12 cellular contexts compared by ENCODE assay signal in genomic region chr1:209884249-209884648, GRCh38. TPM values are rescaled to one million over a fixed set of nuclear protein-coding genes. Genes with fewer than 3 reads are reported as not detected.
DNase-seq lines count a peak whose midpoint lies in the region; ATAC-seq and TF ChIP-seq lines count a peak whose summit lies in the region.
"Had no signal": no experiment of that assay in that cellular context is flagged by ENCODE, and none has a peak within 500 bp of the region (broad histone marks: within the 10 kb centered on the region; RNA-seq: fewer than 3 reads in every experiment).

No MANE protein-coding gene starts in this region.

- H2AFZ ChIP-seq in neural progenitor cell (replicated peaks) = no peak overlapping the region

- no peak overlapping the region for H3K4me3 ChIP-seq in neural progenitor cell
- no peak overlapping the region for H3K4me3 ChIP-seq in H7 (ENCODE audit: insufficient read depth, low read depth, low read length)
- H3K4me3 ChIP-seq: SK-N-MC had no signal

- peaks cover 21% of the 10 kb centered on the region for H3K4me1 Mint-ChIP-seq in neural progenitor cell
- H3K4me1 Mint-ChIP-seq: naive thymus-derived CD8-positive, alpha-beta T cell had no signal

- H3K79me2 ChIP-seq in neural progenitor cell (ENCODE audit: low read depth) = no peaks in the 10 kb centered on the region

- no peaks in the 10 kb centered on the region for H3K27me3 ChIP-seq in neural progenitor cell
- no peaks in the 10 kb centered on the region; the same call in none of the 2 replicates for H3K27me3 ChIP-seq in H7 (ENCODE audit: control insufficient read depth, insufficient read depth, low read length)

- no peak overlapping the region for H3K9ac ChIP-seq in neural progenitor cell

- H3K36me3 ChIP-seq in neural progenitor cell (no peaks in the 10 kb centered on the region), H7 (replicated peaks; ENCODE audit: control insufficient read depth, insufficient read depth, low read length) (no peaks in the 10 kb centered on the region)

- H3K36me3 Mint-ChIP-seq in neural progenitor cell = no peaks in the 10 kb centered on the region
- H3K36me3 Mint-ChIP-seq: activated naive CD4-positive, alpha-beta T cell treated with anti-CD3 and anti-CD28 coated beads, Interleukin-2, amount 50 U/mL, for 24 hours; naive thymus-derived CD8-positive, alpha-beta T cell had no signal

- H3F3A ChIP-seq in neural progenitor cell (ENCODE audit: low read depth) = peaks cover 7% of the 10 kb centered on the region

- peak; percentile 75 for DNase-seq in Daoy (ENCODE audit: low read depth)
- peak; percentile 75 for DNase-seq in M059J (ENCODE audit: low read depth)
- no peak for DNase-seq in neural progenitor cell (ENCODE audit: low spot score)
- DNase-seq in medulla oblongata (ENCODE audit: extremely low spot score) = no peak
- no peak for DNase-seq in left ventricle myocardium superior
- no peak for DNase-seq in H7
- DNase-seq: naive thymus-derived CD8-positive, alpha-beta T cell; NCI-H526 treated with DMSO at 0.1 percent for 48 hours had no signal

- H3K27ac Mint-ChIP-seq in neural progenitor cell = peak overlapping the region; percentile 20
- H3K27ac Mint-ChIP-seq: activated naive CD4-positive, alpha-beta T cell treated with anti-CD3 and anti-CD28 coated beads, Interleukin-2, amount 50 U/mL, for 24 hours; naive thymus-derived CD8-positive, alpha-beta T cell had no signal

- H3K9me3 Mint-ChIP-seq in neural progenitor cell = peaks cover 2% of the 10 kb centered on the region
- H3K9me3 Mint-ChIP-seq: activated naive CD4-positive, alpha-beta T cell treated with anti-CD3 and anti-CD28 coated beads, Interleukin-2, amount 50 U/mL, for 24 hours had no signal

- H3K4me1 ChIP-seq in neural progenitor cell = peaks cover 14% of the 10 kb centered on the region

- no peak overlapping the region for H3K4me3 Mint-ChIP-seq in neural progenitor cell
- H3K4me3 Mint-ChIP-seq: activated naive CD4-positive, alpha-beta T cell treated with anti-CD3 and anti-CD28 coated beads, Interleukin-2, amount 50 U/mL, for 24 hours; naive thymus-derived CD8-positive, alpha-beta T cell had no signal

- TF ChIP-seq CTCF in neural progenitor cell (IDR thresholded peaks at IDR 0.05) = no peak

- ATAC-seq in left ventricle myocardium superior (no peak), GM21526 (IDR thresholded peaks at IDR 0.05; ENCODE audit: low FRiP score, unreplicated experiment) (no peak)
- ATAC-seq: naive thymus-derived CD8-positive, alpha-beta T cell had no signal

- H3K27ac ChIP-seq in cingulate gyrus (ENCODE audit: low read depth, low read length) (peak overlapping the region; percentile 16), neural progenitor cell (no peak overlapping the region)
- H3K27ac ChIP-seq: SK-N-MC had no signal

- peaks cover 2% of the 10 kb centered on the region for H3K27me3 Mint-ChIP-seq in neural progenitor cell (ENCODE audit: insufficient read depth, low read depth)

- no peaks in the 10 kb centered on the region for H3K9me3 ChIP-seq in neural progenitor cell (ENCODE audit: low read depth)

- no peaks in the 10 kb centered on the region for H4K20me1 ChIP-seq in neural progenitor cell (ENCODE audit: low read depth)

- H3K4me2 ChIP-seq in neural progenitor cell = no peak overlapping the region

- intact Hi-C loops in left ventricle myocardium superior (cut with micrococcal nuclease) = no loop called here

RNA-seq across cellular contexts. Expression of gene SYT14, which starts 53.8 kb away (rescaled TPM):
- total RNA-seq in Daoy (2014; rRNA removed; shearing (Covaris generic)) = 6.0 and 8.0 TPM in 2 replicates
- total RNA-seq in M059J (2014; rRNA removed; shearing (Covaris generic)) = 3.7 and 6.1 TPM in 2 replicates
- total RNA-seq in neural progenitor cell (ENCODE audit: low replicate concordance) = 8.9 and 16.1 TPM in 2 replicates
- not detected for total RNA-seq in left ventricle myocardium superior
- total RNA-seq in H7 (2014; rRNA removed; shearing (Covaris generic)) = 9.1 and 10.6 TPM in 2 replicates
- total RNA-seq: naive thymus-derived CD8-positive, alpha-beta T cell had no signal

RNA-seq across cellular contexts. Expression of gene UTP25, which starts 56.5 kb away (rescaled TPM):
- 14.0 and 15.3 TPM in 2 replicates for total RNA-seq in Daoy (2014; rRNA removed; shearing (Covaris generic))
- total RNA-seq in M059J (2014; rRNA removed; shearing (Covaris generic)) = 5.9 and 7.8 TPM in 2 replicates
- total RNA-seq in neural progenitor cell (ENCODE audit: low replicate concordance) (5.9 and 6.4 TPM in 2 replicates), left ventricle myocardium superior (2.5 TPM)
- 8.7 and 12.3 TPM in 2 replicates for total RNA-seq in H7 (2014; rRNA removed; shearing (Covaris generic))

Comparison
In these comparisons a context has a peak if more than half of its experiments do, and no peak if none do; other contexts are left out.
1. DNase-seq: peak in Daoy (single experiment) and M059J (single experiment); none in neural progenitor cell (single experiment), medulla oblongata (single experiment), left ventricle myocardium superior (single experiment) and H7 (single experiment).